Comparison of ENCODE assay signal across 1 cellular context in genomic region chr12:31896514-31897039, GRCh38.
TF ChIP-seq lines count a peak whose summit lies in the region.

No MANE protein-coding gene starts in this region.

TF ChIP-seq in GM12878, 131 proteins besides CTCF, POLR2A, EP300 and RAD21 (continued from another document):
- peak; percentile 92 for TF ChIP-seq ZBED1 (IDR thresholded peaks at IDR 0.05; ENCODE audit: borderline replicate concordance)
- TF ChIP-seq TBL1XR1 (IDR thresholded peaks at IDR 0.05; ENCODE audit: low read depth, low read length) = peak; percentile 37; the same call in 1 of the 2 replicates
- peak; percentile 69 for TF ChIP-seq MLLT1 (IDR thresholded peaks at IDR 0.05)
- TF ChIP-seq MEF2B (IDR thresholded peaks at IDR 0.05; ENCODE audit: partially characterized antibody, poor library complexity, severe bottlenecking) = peak; percentile 63
- peak; percentile 83 for TF ChIP-seq ZNF24 (IDR thresholded peaks at IDR 0.05)
- TF ChIP-seq CREM (IDR thresholded peaks at IDR 0.05; ENCODE audit: low read depth) = peak; percentile 87
- TF ChIP-seq CHD1 (IDR thresholded peaks at IDR 0.05; ENCODE audit: low read depth, low read length) = no peak
- TF ChIP-seq POLR2AphosphoS2 (IDR thresholded peaks at IDR 0.05; ENCODE audit: low read depth, low read length) = 0 out of 2 replicates have a peak, but pooled peaks have one; percentile 47
- peak in 1 of 2 experiments; percentile 98; a peak in 2 of 4 replicates for TF ChIP-seq ETV6 (conservative IDR thresholded peaks at IDR 0.05 in 1 of 2, IDR thresholded peaks at IDR 0.05 in 1 of 2; ENCODE audit: borderline replicate concordance in 1 of 2, low read depth in 1 of 2)
- TF ChIP-seq IKZF2 (IDR thresholded peaks at IDR 0.05) = peak; percentile 90 to 93
- TF ChIP-seq PAX8 (IDR thresholded peaks at IDR 0.05) = no peak
- TF ChIP-seq STAT1 (conservative IDR thresholded peaks at IDR 0.05) = no peak
- no peak for TF ChIP-seq MAX (IDR thresholded peaks at IDR 0.05; ENCODE audit: low read depth, low read length)
- no peak for TF ChIP-seq SIN3A (IDR thresholded peaks at IDR 0.05; ENCODE audit: low read depth, low read length)
- no peak for TF ChIP-seq IRF5 (IDR thresholded peaks at IDR 0.05; ENCODE audit: borderline replicate concordance)
- TF ChIP-seq SREBF1 (IDR thresholded peaks at IDR 0.05; ENCODE audit: low read length) = no peak
- TF ChIP-seq TCF12 (IDR thresholded peaks at IDR 0.05; ENCODE audit: low read depth, low read length) = peak; percentile 98
- peak; percentile 98 for TF ChIP-seq SKIL (IDR thresholded peaks at IDR 0.05; ENCODE audit: low read depth, poor library complexity, severe bottlenecking)
- TF ChIP-seq POLR2AphosphoS5 (IDR thresholded peaks at IDR 0.05; ENCODE audit: low read length) = peak; percentile 82
- TF ChIP-seq BACH1 (IDR thresholded peaks at IDR 0.05; ENCODE audit: borderline replicate concordance) = 0 out of 2 replicates have a peak, but pooled peaks have one; percentile 20
- TF ChIP-seq RUNX3 (IDR thresholded peaks at IDR 0.05; ENCODE audit: low read length) = peak; percentile 100
TF ChIP-seq in GM12878: peak in this region for 57.
